In genomic region chr21:18253252-18253651, GRCh38 we compare ENCODE assay signal across 28 cellular contexts. TPM values are rescaled to one million over a fixed set of nuclear protein-coding genes. Genes with fewer than 3 reads are reported as not detected.
"Had no signal": no experiment of that assay in that cellular context is flagged by ENCODE, and none has a peak within 500 bp of the region (broad histone marks: within the 10 kb centered on the region; RNA-seq: fewer than 3 reads in every experiment).

No MANE protein-coding gene starts in this region.

- H3K27me3 ChIP-seq: esophagus squamous epithelium, gastrocnemius medialis, heart right ventricle, sigmoid colon, spleen, tibial nerve, upper lobe of left lung had no signal

- H3K9me3 ChIP-seq: esophagus squamous epithelium, gastrocnemius medialis, heart right ventricle, mucosa of descending colon, sigmoid colon, spleen, thoracic aorta, tibial nerve, upper lobe of left lung had no signal

- H3K79me2 ChIP-seq: parathyroid adenoma had no signal

- H2AFZ ChIP-seq: parathyroid adenoma had no signal

- H3K4me2 ChIP-seq: neural progenitor cell had no signal

- H3K27ac ChIP-seq: coronary artery, esophagus squamous epithelium, gastrocnemius medialis, neural progenitor cell, parathyroid adenoma, sigmoid colon, skin epidermis, thoracic aorta, tibial nerve, upper lobe of left lung had no signal

- H3K9ac ChIP-seq: neural progenitor cell, parathyroid adenoma had no signal

- H3K4me1 ChIP-seq: gastrocnemius medialis, neural progenitor cell, parathyroid adenoma, spleen, upper lobe of left lung had no signal

- ATAC-seq: effector memory CD8-positive, alpha-beta T cell; gastrocnemius medialis; left colon; mucosa of descending colon; naive thymus-derived CD4-positive, alpha-beta T cell; stimulated activated naive B cell treated with anti-CD40 and anti-IgM and Interleukin-4, amounts not matched to agents 10 μg/mL and 1 μg/mL and 100 μg/mL, for 72 hours had no signal

- DNase-seq: effector memory CD8-positive, alpha-beta T cell; erythroblast; esophagus squamous epithelium; foreskin fibroblast; gastrocnemius medialis; heart right ventricle; hippocampal formation; immature natural killer cell; islet precursor cell; kidney glomerular epithelial cell; left colon; mesenchymal stem cell; naive thymus-derived CD4-positive, alpha-beta T cell; sigmoid colon; spleen; stimulated activated CD4-positive, alpha-beta T cell treated with anti-CD3 and anti-CD28 coated beads, Interleukin-4, amount 100 ng/mL, for 4 hours; stimulated activated naive B cell treated with anti-CD40 and anti-IgM and Interleukin-4, amounts not matched to agents 10 μg/mL and 1 μg/mL and 100 μg/mL, for 72 hours; upper lobe of left lung had no signal

- H3K4me3 ChIP-seq: coronary artery, esophagus squamous epithelium, gastrocnemius medialis, lung, mucosa of descending colon, neural progenitor cell, sigmoid colon, skin epidermis, spleen, thoracic aorta, tibial nerve, upper lobe of left lung had no signal

- H3K36me3 ChIP-seq: esophagus squamous epithelium, gastrocnemius medialis, heart right ventricle, neural progenitor cell, sigmoid colon, spleen, thoracic aorta, tibial nerve, upper lobe of left lung had no signal

RNA-seq across cellular contexts. Expression of gene CHODL, which starts 8.6 kb away (rescaled TPM):
- total RNA-seq: gastrocnemius medialis, liver, osteoblast had no signal
